Comparison of ENCODE assay signal across 11 cellular contexts in the genomic region with DNA sequence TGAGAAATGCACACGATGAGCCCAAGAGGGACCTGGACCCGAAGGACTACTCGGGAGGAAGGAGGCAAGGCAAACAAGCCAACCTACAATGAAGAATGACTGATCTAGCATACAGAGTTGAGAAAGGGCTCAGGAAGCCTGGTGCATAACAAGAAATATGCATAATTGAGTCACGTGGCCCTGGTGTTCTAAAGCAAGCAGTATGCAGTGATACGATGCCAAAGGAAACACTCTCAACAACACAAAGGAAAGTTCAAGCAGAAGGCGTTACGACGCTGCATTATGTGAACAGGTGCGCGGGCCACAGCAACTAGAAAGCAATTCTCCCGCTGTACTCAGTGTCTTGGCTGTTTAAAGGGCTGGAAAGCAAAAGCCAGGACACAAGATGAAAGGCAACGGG.
DNase-seq lines count a peak whose midpoint lies in the region; ATAC-seq and TF ChIP-seq lines count a peak whose summit lies in the region.
"Had no signal": no experiment of that assay in that cellular context is flagged by ENCODE, and none has a peak within 500 bp of the region (broad histone marks: within the 10 kb centered on the region; RNA-seq: fewer than 3 reads in every experiment).

No MANE protein-coding gene starts in this region.

- H3K9me3 Mint-ChIP-seq in activated T-helper 17 cell treated with anti-CD3 and anti-CD28 coated beads, Interleukin-2, amount 50 U/mL, for 72 hours, result no peaks in the 10 kb centered on the region

- no TSS peak for BruUV-seq in PC-9 (replicated peaks; lab: Mats Ljungman, UMichigan)

- no peak for TF ChIP-seq CTCF in 22Rv1 (IDR thresholded peaks at IDR 0.05)
- TF ChIP-seq CTCF in PC-9 (conservative IDR thresholded peaks at IDR 0.05), result no peak

- H3K4me3 ChIP-seq in PC-9, result no peak overlapping the region

- H3K36me3 Mint-ChIP-seq in activated T-helper 17 cell treated with anti-CD3 and anti-CD28 coated beads, Interleukin-2, amount 50 U/mL, for 72 hours (ENCODE audit: low read depth), result no peaks in the 10 kb centered on the region

- no peak overlapping the region for H3K27ac Mint-ChIP-seq in activated T-helper 17 cell treated with anti-CD3 and anti-CD28 coated beads, Interleukin-2, amount 50 U/mL, for 72 hours

- CTCF ChIA-PET in PC-9 (lab: Charles Lee), result no interaction called here

- ATAC-seq in activated T-helper 17 cell treated with anti-CD3 and anti-CD28 coated beads, Interleukin-2, amount 50 U/mL, for 72 hours (replicated peaks), result peak; percentile 29
- ATAC-seq: activated CD4-positive, CD25-positive, alpha-beta regulatory T cell treated with anti-CD3 and anti-CD28 coated beads, Interleukin-2, amount 50 U/mL, for 24 hours; HepG2 had no signal

- H3K9me3 ChIP-seq in PC-9 (ENCODE audit: insufficient read depth, low read depth), result no peaks in the 10 kb centered on the region

- intact Hi-C loops in PC-9 (cut with micrococcal nuclease; ENCODE audit: unreplicated experiment), result no loop called here

- no peaks in the 10 kb centered on the region for H3K36me3 ChIP-seq in PC-9 (ENCODE audit: low read depth)

- H3K4me1 ChIP-seq in PC-9 (replicated peaks; ENCODE audit: insufficient read depth), result peaks cover 28% of the 10 kb centered on the region

- peaks cover 20% of the 10 kb centered on the region for H3K27me3 Mint-ChIP-seq in activated T-helper 17 cell treated with anti-CD3 and anti-CD28 coated beads, Interleukin-2, amount 50 U/mL, for 72 hours

- H2AFZ ChIP-seq in PC-9, result no peak overlapping the region

- no peak overlapping the region for H3K4me2 ChIP-seq in PC-9

- no peaks in the 10 kb centered on the region for H3K27me3 ChIP-seq in PC-9 (ENCODE audit: insufficient read depth, low read depth)

- no peaks in the 10 kb centered on the region for H3K79me2 ChIP-seq in PC-9 (ENCODE audit: low read depth)

- H3K9me2 ChIP-seq in PC-9 (ENCODE audit: insufficient read depth), result no peaks in the 10 kb centered on the region

- DNase-seq in NCI-H1436 (lab: John Stamatoyannopoulos, UW) (peak; percentile 87), iris pigment epithelial cell (ENCODE audit: low read depth) (peak; percentile 89), H4 (ENCODE audit: low spot score) (no peak), HT-29 (ENCODE audit: low spot score) (no peak), cerebellar nuclear complex (lab: John Stamatoyannopoulos, UW) (no peak), PC-9 (no peak)
- DNase-seq: small intestine had no signal

- H3K4me3 Mint-ChIP-seq in activated T-helper 17 cell treated with anti-CD3 and anti-CD28 coated beads, Interleukin-2, amount 50 U/mL, for 72 hours, result no peak overlapping the region

- POLR2A ChIA-PET in PC-9 (lab: Charles Lee; ENCODE audit: unreplicated experiment), result no interaction called here

- no peaks in the 10 kb centered on the region for H4K20me1 ChIP-seq in PC-9 (ENCODE audit: insufficient read depth)

- peak overlapping the region; percentile 20; the same call in 1 of the 2 replicates for H3K27ac ChIP-seq in 22Rv1
- H3K27ac ChIP-seq in PC-9, result no peak overlapping the region

- peaks cover 14% of the 10 kb centered on the region for H3F3A ChIP-seq in PC-9 (ENCODE audit: insufficient read depth, low read depth)

- H3K4me1 Mint-ChIP-seq in activated T-helper 17 cell treated with anti-CD3 and anti-CD28 coated beads, Interleukin-2, amount 50 U/mL, for 72 hours, result no peaks in the 10 kb centered on the region

Comparison
In these comparisons a context has a peak if more than half of its experiments do, and no peak if none do; other contexts are left out.
1. DNase-seq: peak in NCI-H1436 (single experiment) and iris pigment epithelial cell (single experiment); none in H4 (single experiment), HT-29 (single experiment), cerebellar nuclear complex (0 of 2) and PC-9 (0 of 2).